In the genomic region with DNA sequence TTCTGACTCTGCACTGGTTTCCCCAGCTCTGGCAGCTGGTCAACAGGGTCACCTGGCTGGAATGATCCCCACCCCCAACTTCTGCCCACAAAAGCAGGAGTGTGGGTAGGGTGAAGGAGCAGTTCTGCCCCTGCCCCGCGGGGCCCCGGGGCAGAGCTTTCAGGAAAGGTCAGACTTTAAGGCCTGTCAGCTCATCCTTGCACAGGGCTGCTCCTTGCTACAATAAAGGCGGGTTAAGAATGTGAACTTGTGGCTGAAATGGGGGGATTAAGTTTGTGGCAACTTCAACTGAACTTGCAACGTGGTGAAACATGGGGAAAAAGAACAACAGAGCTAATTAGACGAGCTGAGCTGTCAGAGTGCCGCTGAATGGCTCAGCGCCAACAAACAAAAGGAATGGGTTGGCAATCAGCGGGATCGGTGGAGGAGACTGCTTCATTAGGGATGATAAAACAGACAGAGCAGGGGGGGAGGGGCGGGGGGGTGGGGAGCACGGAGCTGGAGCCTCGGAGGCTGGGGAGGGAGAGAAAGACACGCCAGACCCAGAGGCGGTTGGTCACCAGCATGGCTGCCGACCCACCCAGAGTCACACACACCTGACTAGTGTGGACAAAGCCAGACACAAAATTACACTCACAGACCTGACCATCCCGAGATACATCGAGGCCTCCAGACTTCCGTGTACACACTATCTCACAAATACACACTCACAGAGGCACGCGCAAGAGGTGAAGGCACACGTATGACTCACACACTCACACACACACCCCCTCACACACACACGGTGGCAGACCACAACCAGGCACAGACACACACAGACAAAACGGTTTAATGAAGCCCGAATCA, we compare ENCODE assay signal across 17 cellular contexts. TPM values are rescaled to one million over a fixed set of nuclear protein-coding genes. Genes with fewer than 3 reads are reported as not detected.
DNase-seq lines count a peak whose midpoint lies in the region; ATAC-seq and TF ChIP-seq lines count a peak whose summit lies in the region.
"Had no signal": no experiment of that assay in that cellular context is flagged by ENCODE, and none has a peak within 500 bp of the region (broad histone marks: within the 10 kb centered on the region; RNA-seq: fewer than 3 reads in every experiment).

No MANE protein-coding gene starts in this region.

- DNase-seq in H9: no peak
- DNase-seq in NCI-H2029 (lab: John Stamatoyannopoulos, UW): peak; percentile 21
- peak; percentile 13 for DNase-seq in choroid plexus epithelial cell (ENCODE audit: low read depth)
- no peak for DNase-seq in stimulated activated CD4-positive, alpha-beta T cell treated with anti-CD3 and anti-CD28 coated beads, Interleukin-4, amount 100 ng/mL, for 24 hours
- DNase-seq in Ammon's horn (ENCODE audit: low spot score): no peak
- DNase-seq in NCI-H526 treated with DMSO at 0.1 percent for 48 hours (lab: John Stamatoyannopoulos, UW): no peak
- DNase-seq: CD8-positive, alpha-beta memory T cell; gastrocnemius medialis; Karpas-422; left colon; thyroid gland had no signal

- H3K4ac ChIP-seq in H9 (ENCODE audit: low read depth, low read length): no peak overlapping the region

- no peak overlapping the region for H2BK120ac ChIP-seq in H9 (ENCODE audit: low read depth, low read length, poor library complexity, severe bottlenecking)

- peak overlapping the region; percentile 66; the same call in 1 of the 2 replicates for H3K14ac ChIP-seq in H9 (ENCODE audit: insufficient read depth, low read length)

- H4K5ac ChIP-seq in H9 (ENCODE audit: insufficient read length, low read depth, low read length): peak overlapping the region; percentile 63

- no peak overlapping the region for H3K4me3 ChIP-seq in choroid plexus epithelial cell (ENCODE audit: low read depth, low read length)
- H3K4me3 ChIP-seq: gastrocnemius medialis, thyroid gland had no signal

- H3K27ac Mint-ChIP-seq in H9 (peak overlapping the region in 1 of 3 experiments; percentile 16; a peak in 2 of 7 replicates), nephron (peak overlapping the region; percentile 12 to 69 (median 50))
- H3K27ac Mint-ChIP-seq: dendritic cell treated with granulocyte-macrophage colony-stimulating factor and Interleukin-4, amounts not matched to agents 40 ng/mL and 50 ng/mL, for 4 days had no signal

- no peak overlapping the region for H4K91ac ChIP-seq in H9 (ENCODE audit: insufficient read length, low read depth, low read length)

- H3K27ac ChIP-seq in H9 (ENCODE audit: insufficient read length, low read depth, low read length): no peak overlapping the region
- H3K27ac ChIP-seq: gastrocnemius medialis, neutrophil, thyroid gland had no signal

- TF ChIP-seq CTCF in H9 (conservative IDR thresholded peaks at IDR 0.05) (no peak), choroid plexus epithelial cell (conservative IDR thresholded peaks at IDR 0.05; ENCODE audit: low read depth, low read length) (no peak), nephron (IDR thresholded peaks at IDR 0.05; ENCODE audit: unreplicated experiment in 3 of 3) (no peak)

- no peak overlapping the region for H2AFZ ChIP-seq in H9 (ENCODE audit: low read length)

- no peaks in the 10 kb centered on the region; the same call in 1 of the 2 replicates for H3K4me1 ChIP-seq in H9 (ENCODE audit: insufficient read depth, low read length)
- H3K4me1 ChIP-seq: gastrocnemius medialis, thyroid gland had no signal

- H3K18ac ChIP-seq in H9 (ENCODE audit: insufficient read length, low read depth, low read length): peak overlapping the region; percentile 50

- no peak for ATAC-seq in GM19328 (IDR thresholded peaks at IDR 0.05; ENCODE audit: unreplicated experiment)
- ATAC-seq: gastrocnemius medialis, left colon had no signal

- no peaks in the 10 kb centered on the region for H3K79me2 ChIP-seq in H9 (ENCODE audit: insufficient read depth, low read length)

- H3K9me3 Mint-ChIP-seq in H9 (no peaks in the 10 kb centered on the region; a peak in 1 of 5 replicates), nephron (no peaks in the 10 kb centered on the region)
- H3K9me3 Mint-ChIP-seq: CD8-positive, alpha-beta memory T cell; dendritic cell treated with granulocyte-macrophage colony-stimulating factor and Interleukin-4, amounts not matched to agents 40 ng/mL and 50 ng/mL, for 4 days had no signal

- no peak overlapping the region for H3K4me2 ChIP-seq in H9 (ENCODE audit: insufficient read depth, insufficient read length, low read length)

- no peaks in the 10 kb centered on the region for H3K27me3 ChIP-seq in H9 (ENCODE audit: insufficient read depth, low read length)
- H3K27me3 ChIP-seq: gastrocnemius medialis, neutrophil, thyroid gland had no signal

- H3K27me3 Mint-ChIP-seq in H9 (ENCODE audit: low read depth): no peaks in the 10 kb centered on the region; the same call in 1 of the 2 replicates
- H3K27me3 Mint-ChIP-seq in nephron (ENCODE audit: low read depth): no peaks in the 10 kb centered on the region
- H3K27me3 Mint-ChIP-seq: dendritic cell treated with granulocyte-macrophage colony-stimulating factor and Interleukin-4, amounts not matched to agents 40 ng/mL and 50 ng/mL, for 4 days had no signal

- WGBS in H9 (ENCODE audit: extremely low coverage, insufficient read length, low lambda C conversion rate): no CpG with 5 or more reads among the region's 25 CpGs

- no peak overlapping the region for H3K9ac ChIP-seq in H9 (ENCODE audit: extremely low read depth, insufficient read length, low read length)

- H3K79me1 ChIP-seq in H9 (ENCODE audit: insufficient read depth, low read depth, low read length, poor library complexity, severe bottlenecking): no peaks in the 10 kb centered on the region

- H2BK20ac ChIP-seq in H9 (ENCODE audit: low read depth, low read length, poor library complexity, severe bottlenecking): no peak overlapping the region

- no peak overlapping the region for H3T11ph ChIP-seq in H9 (ENCODE audit: low read length)

- no peaks in the 10 kb centered on the region for H4K20me1 ChIP-seq in H9 (ENCODE audit: control insufficient read depth, insufficient read depth, insufficient read length)

- no peaks in the 10 kb centered on the region for H3K23me2 ChIP-seq in H9 (ENCODE audit: insufficient read length, low read depth, low read length, poor library complexity, severe bottlenecking)

- H3K56ac ChIP-seq in H9 (ENCODE audit: insufficient read length, low read depth, low read length): no peak overlapping the region

- 0 out of 2 replicates have a peak overlapping the region, but pooled peaks have one; percentile 12 for H2BK15ac ChIP-seq in H9 (ENCODE audit: low read depth, low read length)

- H4K8ac ChIP-seq in H9 (replicated peaks; ENCODE audit: insufficient read length, low read depth, low read length): no peak overlapping the region

- no peak overlapping the region for H2AK5ac ChIP-seq in H9 (ENCODE audit: insufficient read length, low read length)

- H3K9me3 ChIP-seq in H9 (ENCODE audit: control insufficient read depth, low read depth, low read length): no peaks in the 10 kb centered on the region
- H3K9me3 ChIP-seq: gastrocnemius medialis, neutrophil, thyroid gland had no signal

- H3K36me3 Mint-ChIP-seq in H9 (ENCODE audit: insufficient read depth in 1 of 3, low read depth in 3 of 3) (no peaks in the 10 kb centered on the region; a peak in 1 of 7 replicates), nephron (ENCODE audit: low read depth) (no peaks in the 10 kb centered on the region)

- H3K23ac ChIP-seq in H9 (ENCODE audit: insufficient read length, low read depth, low read length): no peak overlapping the region

- no peak overlapping the region for H2BK5ac ChIP-seq in H9 (ENCODE audit: insufficient read length, low read length)

- H3K4me3 Mint-ChIP-seq in H9: no peak overlapping the region
- H3K4me3 Mint-ChIP-seq in nephron: no peak overlapping the region
- H3K4me3 Mint-ChIP-seq: CD8-positive, alpha-beta memory T cell; dendritic cell treated with granulocyte-macrophage colony-stimulating factor and Interleukin-4, amounts not matched to agents 40 ng/mL and 50 ng/mL, for 4 days had no signal

- H3K4me1 Mint-ChIP-seq in H9 (peaks cover 42 to 48% of the 10 kb centered on the region in 2 experiments), nephron (peaks cover 25% of the 10 kb centered on the region)

- no peak overlapping the region for H2BK12ac ChIP-seq in H9 (ENCODE audit: insufficient read length, low read depth, low read length)

RNA-seq across cellular contexts. Expression of gene CRB2, which starts 50.9 kb away (rescaled TPM):
- 2.9 and 3.6 TPM in 2 replicates for total RNA-seq in H9 (2021)
- total RNA-seq: CD8-positive, alpha-beta memory T cell; gastrocnemius medialis; NCI-H460; SK-MEL-5 had no signal

Comparison
In these comparisons a context has a peak if more than half of its experiments do, and no peak if none do; other contexts are left out.
1. DNase-seq: peak in NCI-H2029 (single experiment) and choroid plexus epithelial cell (single experiment); none in H9 (single experiment), stimulated activated CD4-positive, alpha-beta T cell treated with anti-CD3 and anti-CD28 coated beads, Interleukin-4, amount 100 ng/mL, for 24 hours (single experiment), Ammon's horn (single experiment) and NCI-H526 treated with DMSO at 0.1 percent for 48 hours (single experiment).